In the genomic region with DNA sequence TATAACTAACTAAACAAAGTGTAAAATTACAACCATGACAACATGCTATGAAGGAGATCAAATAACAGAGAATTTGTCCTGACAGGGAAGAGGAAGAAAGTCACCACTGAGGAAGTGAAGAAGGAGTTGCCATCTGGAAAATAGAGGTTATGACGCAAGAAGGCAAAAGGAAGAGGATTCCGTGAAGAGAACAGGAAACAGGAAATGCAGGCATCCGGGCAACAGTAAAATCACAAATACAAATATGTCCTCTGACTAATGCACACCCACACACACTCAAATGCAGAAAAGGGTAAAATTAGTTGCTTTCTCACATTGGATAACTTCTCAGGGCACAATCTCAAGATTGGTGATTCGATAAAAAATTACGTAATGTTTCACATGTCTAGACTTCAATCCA, we compare ENCODE assay signal across 17 cellular contexts.
DNase-seq lines count a peak whose midpoint lies in the region; ATAC-seq, FAIRE-seq and TF ChIP-seq lines count a peak whose summit lies in the region.
"Had no signal": no experiment of that assay in that cellular context is flagged by ENCODE, and none has a peak within 500 bp of the region (broad histone marks: within the 10 kb centered on the region; RNA-seq: fewer than 3 reads in every experiment).

No MANE protein-coding gene starts in this region.

- CTCF ChIA-PET in PC-3 (lab: Charles Lee) (no interaction called here), endothelial cell of umbilical vein (lab: Charles Lee) (no interaction called here)

- no peaks in the 10 kb centered on the region; the same call in 1 of the 2 replicates for H3K9me2 ChIP-seq in PC-3 (replicated peaks; ENCODE audit: low read length)

- H3K79me2 ChIP-seq in PC-3 (ENCODE audit: low read length), result no peaks in the 10 kb centered on the region
- no peaks in the 10 kb centered on the region for H3K79me2 ChIP-seq in endothelial cell of umbilical vein (ENCODE audit: control insufficient read depth, insufficient read depth, low read length)

- no peaks in the 10 kb centered on the region for H4K20me1 ChIP-seq in PC-3 (ENCODE audit: low read length)
- no peaks in the 10 kb centered on the region for H4K20me1 ChIP-seq in endothelial cell of umbilical vein (replicated peaks; ENCODE audit: control insufficient read depth, extremely low read depth, insufficient read depth, low read length)

- DNase-seq in DMS153 (lab: John Stamatoyannopoulos, UW) (peak; percentile 16), DMS153 treated with DMSO at 0.1 percent for 48 hours (lab: John Stamatoyannopoulos, UW; ENCODE audit: unreplicated experiment) (no peak), PC-3 (peak; percentile 65), endothelial cell of umbilical vein (ENCODE audit: low read depth, low spot score) (peak; percentile 44), pulmonary artery endothelial cell (ENCODE audit: low read depth, low spot score) (peak; percentile 26), NCI-H526 treated with DMSO at 0.1 percent for 48 hours (lab: John Stamatoyannopoulos, UW) (no peak), middle frontal gyrus (ENCODE audit: extremely low spot score, low spot score) (no peak)
- DNase-seq: activated naive CD4-positive, alpha-beta T cell; Caco-2; esophagus squamous epithelium; midbrain; pancreas; PC-9; stimulated activated CD4-positive, alpha-beta T cell treated with anti-CD3 and anti-CD28 coated beads, Interleukin-15, amount 100 ng/mL, for 24 hours had no signal

- TF ChIP-seq CTCF in PC-3 (conservative IDR thresholded peaks at IDR 0.05; ENCODE audit: low read depth, low read length) (no peak), endothelial cell of umbilical vein (IDR thresholded peaks at IDR 0.05; ENCODE audit: extremely low read depth in 1 of 2, insufficient read depth in 1 of 2, low read depth in 1 of 2, low read length in 2 of 2) (no peak)

- H3K36me3 ChIP-seq in PC-3 (ENCODE audit: low read depth, low read length), result no peaks in the 10 kb centered on the region
- no peaks in the 10 kb centered on the region for H3K36me3 ChIP-seq in endothelial cell of umbilical vein (ENCODE audit: control insufficient read depth in 2 of 2, extremely low read depth in 1 of 2, insufficient read depth in 2 of 2, low read length in 2 of 2)
- H3K36me3 ChIP-seq: esophagus squamous epithelium, pancreas, tibial nerve had no signal

- H3K4me2 ChIP-seq in PC-3 (ENCODE audit: low read length) (no peak overlapping the region), endothelial cell of umbilical vein (ENCODE audit: insufficient read depth, low read length) (no peak overlapping the region)
- H3K4me2 ChIP-seq: PC-9 had no signal

- H3K9ac ChIP-seq in PC-3 (ENCODE audit: low read length), result no peak overlapping the region
- H3K9ac ChIP-seq in endothelial cell of umbilical vein (replicated peaks; ENCODE audit: extremely low read depth, insufficient read depth, low read length), result no peak overlapping the region

- BruUV-seq in PC-3 (replicated peaks; lab: Mats Ljungman, UMichigan) (no TSS peak), endothelial cell of umbilical vein (replicated peaks; lab: Mats Ljungman, UMichigan) (no TSS peak)

- POLR2A ChIA-PET in PC-3 (lab: Charles Lee; ENCODE audit: unreplicated experiment) (no interaction called here), endothelial cell of umbilical vein (lab: Charles Lee) (no interaction called here)

- ATAC-seq in PC-3, result peak; percentile 42; the same call in 1 of the 2 replicates
- no peak for ATAC-seq in GM21367 (IDR thresholded peaks at IDR 0.05; ENCODE audit: unreplicated experiment)
- ATAC-seq: pancreas had no signal

- dilution Hi-C loops in endothelial cell of umbilical vein (cut with MboI; ENCODE audit: extremely low pct_ligation_motif_present, low sequenced_read_pairs), result no loop called here

- peaks cover 17% of the 10 kb centered on the region for H3K4me1 ChIP-seq in PC-3 (ENCODE audit: insufficient read depth, low read length)
- no peaks in the 10 kb centered on the region for H3K4me1 ChIP-seq in endothelial cell of umbilical vein (ENCODE audit: control insufficient read depth, extremely low read depth, insufficient read depth, low read length)
- H3K4me1 ChIP-seq: esophagus squamous epithelium had no signal

- intact Hi-C loops in PC-3 (cut with micrococcal nuclease) (no loop called here), endothelial cell of umbilical vein (cut with micrococcal nuclease) (no loop called here)

- no peak for TF ChIP-seq POLR2A in endothelial cell of umbilical vein (IDR thresholded peaks at IDR 0.05; ENCODE audit: low read depth, low read length)

- H3K27ac ChIP-seq in PC-3 (ENCODE audit: low read length), result peak overlapping the region; percentile 59
- H3K27ac ChIP-seq in endothelial cell of umbilical vein (ENCODE audit: insufficient read depth, low read depth, low read length), result peak overlapping the region; percentile 57
- H3K27ac ChIP-seq: 22Rv1, esophagus squamous epithelium, pancreas, PC-9, tibial nerve had no signal

- no peaks in the 10 kb centered on the region for H3K27me3 ChIP-seq in PC-3 (ENCODE audit: low read length)
- no peaks in the 10 kb centered on the region for H3K27me3 ChIP-seq in endothelial cell of umbilical vein (ENCODE audit: control insufficient read depth in 2 of 2, insufficient read depth in 2 of 2, low read length in 2 of 2)
- H3K27me3 ChIP-seq: esophagus squamous epithelium, pancreas, tibial nerve had no signal

- H3K9me3 ChIP-seq in PC-3 (ENCODE audit: low read length) (no peaks in the 10 kb centered on the region), endothelial cell of umbilical vein (replicated peaks; ENCODE audit: control insufficient read depth, insufficient read depth, low read length) (no peaks in the 10 kb centered on the region)
- H3K9me3 ChIP-seq: Caco-2, esophagus squamous epithelium, pancreas, tibial nerve had no signal

- no peaks in the 10 kb centered on the region for H3K9me1 ChIP-seq in endothelial cell of umbilical vein (replicated peaks; ENCODE audit: control insufficient read depth, extremely low read depth, insufficient read depth, low read length)

- no peak for FAIRE-seq in endothelial cell of umbilical vein (lab: Jason Lieb, UNC)
- FAIRE-seq: pancreas had no signal

- H3K4me3 ChIP-seq in PC-3 (ENCODE audit: low read length) (no peak overlapping the region), endothelial cell of umbilical vein (replicated peaks in 1 of 3; ENCODE audit: insufficient read depth in 1 of 3, low read depth in 1 of 3, low read length in 3 of 3) (no peak overlapping the region)
- H3K4me3 ChIP-seq: esophagus squamous epithelium, pancreas, PC-9, tibial nerve had no signal

- H2AFZ ChIP-seq in PC-3 (ENCODE audit: low read length) (no peak overlapping the region), endothelial cell of umbilical vein (ENCODE audit: low read depth, low read length) (no peak overlapping the region)
- H2AFZ ChIP-seq: PC-9 had no signal

- no peaks in the 10 kb centered on the region for H3F3A ChIP-seq in PC-3 (ENCODE audit: low read length, unreplicated experiment)

TF ChIP-seq in endothelial cell of umbilical vein, 7 proteins besides CTCF, POLR2A, EP300 and RAD21:
- peak; percentile 27 for TF ChIP-seq FOS (IDR thresholded peaks at IDR 0.05; ENCODE audit: borderline replicate concordance, insufficient read depth, low read length)
- peak; percentile 58 for TF ChIP-seq JUN (IDR thresholded peaks at IDR 0.05; ENCODE audit: borderline replicate concordance, insufficient read depth, insufficient read length, low read depth)
- no peak for TF ChIP-seq EZH2 (IDR thresholded peaks at IDR 0.05; ENCODE audit: borderline replicate concordance, low read depth, low read length, severe bottlenecking)
TF ChIP-seq in endothelial cell of umbilical vein: peak in this region for 2.

Comparison
In these comparisons a context has a peak if more than half of its experiments do, and no peak if none do; other contexts are left out.
1. DNase-seq: peak in DMS153 (single experiment), PC-3 (single experiment), endothelial cell of umbilical vein (single experiment) and pulmonary artery endothelial cell (single experiment); none in DMS153 treated with DMSO at 0.1 percent for 48 hours (single experiment), NCI-H526 treated with DMSO at 0.1 percent for 48 hours (single experiment) and middle frontal gyrus (single experiment).